19 cellular contexts compared by ENCODE assay signal in genomic region chr15:23574742-23575141, GRCh38. TPM values are rescaled to one million over a fixed set of nuclear protein-coding genes. Genes with fewer than 3 reads are reported as not detected.
DNase-seq lines count a peak whose midpoint lies in the region; ATAC-seq and TF ChIP-seq lines count a peak whose summit lies in the region.
"Had no signal": no experiment of that assay in that cellular context is flagged by ENCODE, and none has a peak within 500 bp of the region (broad histone marks: within the 10 kb centered on the region; RNA-seq: fewer than 3 reads in every experiment).

No MANE protein-coding gene starts in this region.

- TF ChIP-seq CTCF in DND-41 (IDR thresholded peaks at IDR 0.05; ENCODE audit: borderline replicate concordance, extremely low read depth, low read length, poor library complexity, severe bottlenecking) (peak; percentile 34), HEK293 (tag by site-specific recombination; IDR thresholded peaks at IDR 0.05) (no peak), RWPE2 (IDR thresholded peaks at IDR 0.05; ENCODE audit: poor library complexity, severe bottlenecking) (no peak), CD14-positive monocyte (IDR thresholded peaks at IDR 0.05) (no peak)

- no peak overlapping the region for H3K27ac Mint-ChIP-seq in CD14-positive monocyte
- H3K27ac Mint-ChIP-seq: T-helper 2 cell treated with Interferon-gamma antibody and Interleukin-4, amounts not matched to agents 5 μg/mL and 100 μg/mL, for 36 hours had no signal

- H3K27ac ChIP-seq in DND-41 (ENCODE audit: low read length) (no peak overlapping the region), HEK293 (ENCODE audit: extremely low read depth, low read depth, low read length) (no peak overlapping the region), RWPE2 (ENCODE audit: poor library complexity, severe bottlenecking) (no peak overlapping the region)
- H3K27ac ChIP-seq: SJSA1 had no signal

- no peak overlapping the region for H3K4me3 ChIP-seq in DND-41 (ENCODE audit: low read depth in 1 of 2, low read length in 2 of 2)
- H3K4me3 ChIP-seq in HEK293 (ENCODE audit: low read depth, low read length) = no peak overlapping the region
- H3K4me3 ChIP-seq in RWPE2 (ENCODE audit: severe bottlenecking) = no peak overlapping the region
- H3K4me3 ChIP-seq: SJSA1 had no signal

- peaks cover 47% of the 10 kb centered on the region for H4K20me1 ChIP-seq in DND-41 (ENCODE audit: insufficient read depth, low read length)

- H3K4me3 Mint-ChIP-seq in CD14-positive monocyte = no peak overlapping the region
- H3K4me3 Mint-ChIP-seq: T-helper 2 cell treated with Interferon-gamma antibody and Interleukin-4, amounts not matched to agents 5 μg/mL and 100 μg/mL, for 36 hours had no signal

- H3K36me3 ChIP-seq in DND-41 (ENCODE audit: insufficient read depth, low read length) = peaks cover 38% of the 10 kb centered on the region
- H3K36me3 ChIP-seq in HEK293 (ENCODE audit: control insufficient read depth in 2 of 2, insufficient read depth in 1 of 2, low read length in 2 of 2) = no peaks in the 10 kb centered on the region
- H3K36me3 ChIP-seq in RWPE2 (ENCODE audit: low read depth) = no peaks in the 10 kb centered on the region
- H3K36me3 ChIP-seq: SJSA1 had no signal

- H3K9me3 Mint-ChIP-seq in CD14-positive monocyte = peaks cover 0 to 3% (median 1%) of the 10 kb centered on the region in 7 donors
- H3K9me3 Mint-ChIP-seq: T-helper 2 cell treated with Interferon-gamma antibody and Interleukin-4, amounts not matched to agents 5 μg/mL and 100 μg/mL, for 36 hours had no signal

- H3K4me1 Mint-ChIP-seq in CD14-positive monocyte = no peaks in the 10 kb centered on the region

- ATAC-seq in DND-41 (ENCODE audit: insufficient read depth, low read depth) = peak; percentile 78
- ATAC-seq in RWPE2 (ENCODE audit: low read depth) = peak; percentile 37; the same call in 1 of the 3 replicates
- ATAC-seq in HG02610 (IDR thresholded peaks at IDR 0.05; ENCODE audit: unreplicated experiment) = no peak
- ATAC-seq: Panc1 had no signal

- intact Hi-C loops in CD14-positive monocyte (cut with micrococcal nuclease) = no loop called here

- no peaks in the 10 kb centered on the region for H3K9me3 ChIP-seq in DND-41 (ENCODE audit: insufficient read depth, low read length, severe bottlenecking)
- H3K9me3 ChIP-seq in HEK293 (ENCODE audit: control insufficient read depth, insufficient read depth, low read depth, low read length) = no peaks in the 10 kb centered on the region
- H3K9me3 ChIP-seq in RWPE2 (ENCODE audit: severe bottlenecking) = peaks cover 4% of the 10 kb centered on the region
- H3K9me3 ChIP-seq: SJSA1 had no signal

- H3K79me2 ChIP-seq in DND-41 (ENCODE audit: insufficient read depth, low read length) = peaks cover 62% of the 10 kb centered on the region

- POLR2A ChIA-PET in HEK293 (lab: Yijun Ruan, JAX) = no interaction called here

- no peak overlapping the region for H3K9ac ChIP-seq in DND-41 (ENCODE audit: low read depth, low read length)

- no peak overlapping the region for H3K4me2 ChIP-seq in DND-41 (ENCODE audit: insufficient read depth, low read length)

- CTCF ChIA-PET in HEK293 (lab: Yijun Ruan, JAX) = no interaction called here

- no peaks in the 10 kb centered on the region for H3K36me3 Mint-ChIP-seq in CD14-positive monocyte

- H3K27me3 ChIP-seq in DND-41 (ENCODE audit: insufficient read depth, low read length, poor library complexity) (no peaks in the 10 kb centered on the region), RWPE2 (ENCODE audit: insufficient read depth, poor library complexity, severe bottlenecking) (peaks cover 4% of the 10 kb centered on the region)
- H3K27me3 ChIP-seq: SJSA1 had no signal

- no peak overlapping the region for H2AFZ ChIP-seq in DND-41 (ENCODE audit: low read depth, low read length)

- peaks cover 0 to 4% (median 0%) of the 10 kb centered on the region in 3 donors for H3K27me3 Mint-ChIP-seq in CD14-positive monocyte (ENCODE audit: low read depth in 3 of 3)

- peaks cover 7% of the 10 kb centered on the region; the same call in 1 of the 2 replicates for H3K4me1 ChIP-seq in DND-41 (ENCODE audit: insufficient read depth, low read length)
- no peaks in the 10 kb centered on the region for H3K4me1 ChIP-seq in HEK293 (ENCODE audit: control insufficient read depth, insufficient read depth, low read length)
- peaks cover 2% of the 10 kb centered on the region for H3K4me1 ChIP-seq in RWPE2 (ENCODE audit: insufficient read depth, poor library complexity, severe bottlenecking)
- H3K4me1 ChIP-seq: SJSA1 had no signal

- DNase-seq in DND-41 (peak; percentile 13), RWPE2 (ENCODE audit: low spot score) (no peak), iPS DF 19.7 (ENCODE audit: low read depth, low spot score) (peak; percentile 2), mesenteric fat pad (ENCODE audit: low spot score) (no peak), CD14-positive monocyte (ENCODE audit: low spot score) (no peak)
- DNase-seq: ACHN, C1 segment of cervical spinal cord, Kasumi-1, MM.1S, NCI-H1092 treated with DMSO at 0.1 percent for 48 hours, NCI-H2081 treated with DMSO at 0.1 percent for 48 hours, NCI-H510A, NCI-H748 treated with DMSO at 0.1 percent for 48 hours, SW 1271 had no signal

TF ChIP-seq in HEK293, 187 proteins besides CTCF, POLR2A, EP300 and RAD21:
- TF ChIP-seq ZIC2 (tag by site-specific recombination; IDR thresholded peaks at IDR 0.05) (peak; percentile 79), ZXDB (tag by site-specific recombination; IDR thresholded peaks at IDR 0.05) (no peak)
TF ChIP-seq in HEK293: peak in this region for 1.

RNA-seq across cellular contexts. Expression of gene MKRN3, which starts 9.3 kb away (rescaled TPM):
- total RNA-seq in mesenteric fat pad = not detected
- under 1 TPM in 1 of 2 donors, not detected in 1; 0.33 TPM for polyA plus RNA-seq in CD14-positive monocyte

Comparison
In these comparisons a context has a peak if more than half of its experiments do, and no peak if none do; other contexts are left out.
1. DNase-seq: peak in DND-41 (single experiment) and iPS DF 19.7 (single experiment); none in RWPE2 (single experiment), mesenteric fat pad (single experiment) and CD14-positive monocyte (single experiment).